ENCODE assay signal across 8 cellular contexts in genomic region chr3:88058593-88059379, GRCh38. TPM values are rescaled to one million over a fixed set of nuclear protein-coding genes. Genes with fewer than 3 reads are reported as not detected.
A peak's percentile ranks its signal among the peaks of the same experiment; 100 is the strongest.
DNase-seq lines count a peak whose midpoint lies in the region; ATAC-seq and TF ChIP-seq lines count a peak whose summit lies in the region.

A gene with protein sequence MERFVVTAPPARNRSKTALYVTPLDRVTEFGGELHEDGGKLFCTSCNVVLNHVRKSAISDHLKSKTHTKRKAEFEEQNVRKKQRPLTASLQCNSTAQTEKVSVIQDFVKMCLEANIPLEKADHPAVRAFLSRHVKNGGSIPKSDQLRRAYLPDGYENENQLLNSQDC (minus strand): TSS chr3:88059005. CDS start chr3:88055976, 3,029 bp downstream.
Gene ZNF654 (plus strand): TSS chr3:88059255. CDS start chr3:88059320, 65 bp downstream.

- peak within 1 kb of the TSS; percentile 88 for H3K4me3 ChIP-seq in BE2C (ENCODE audit: low read depth, low read length)
- peak within 1 kb of the TSS; percentile 87 for H3K4me3 ChIP-seq in colonic mucosa

- peaks cover 22% of the 10 kb centered on the region for H3K36me3 ChIP-seq in BE2C
- no peaks in the 10 kb centered on the region for H3K36me3 ChIP-seq in colonic mucosa

- H3K27me3 ChIP-seq in BE2C (no peaks in the 10 kb centered on the region), colonic mucosa (no peaks in the 10 kb centered on the region)

- H3K9me3 ChIP-seq in BE2C (no peaks in the 10 kb centered on the region), colonic mucosa (no peaks in the 10 kb centered on the region)

- peak within 1 kb of the TSS; percentile 76 to 81 for H3K9ac ChIP-seq in colonic mucosa (ENCODE audit: low read depth in 2 of 2, low read length in 2 of 2)

- peak within 1 kb of the TSS; percentile 96 for H3K27ac ChIP-seq in colonic mucosa

- DNase-seq in BE2C (peak; percentile 97), GM19240 (ENCODE audit: insufficient read length, low spot score) (peak; percentile 67), NCI-H526 (lab: John Stamatoyannopoulos, UW) (peak; percentile 93 to 96), colonic mucosa (peak; percentile 99), kidney tubule cell (ENCODE audit: low spot score) (peak; percentile 99)
- DNase-seq in activated CD4-positive, alpha-beta T cell treated with anti-CD3 and anti-CD28 coated beads for 48 hours, result peak; percentile 99
- DNase-seq in stimulated activated CD4-positive, alpha-beta T cell treated with anti-CD3 and anti-CD28 coated beads, Interleukin-1b, Interleukin-23, amount 100 ng/mL, for 24 hours (ENCODE audit: low read depth in 4 of 4, low spot score in 1 of 4), result peak; percentile 97 to 99 (median 98)

- ATAC-seq in HG03460 (IDR thresholded peaks at IDR 0.05; ENCODE audit: unreplicated experiment), result peak; percentile 94

- H3K4me1 ChIP-seq in BE2C (no peaks in the 10 kb centered on the region), colonic mucosa (peaks cover 4% of the 10 kb centered on the region)

- intact Hi-C loops in colonic mucosa (cut with DNase I), result no loop called here

- TF ChIP-seq CTCF in BE2C (IDR thresholded peaks at IDR 0.05; ENCODE audit: low read depth, low read length), result no peak
- TF ChIP-seq CTCF in colonic mucosa (IDR thresholded peaks at IDR 0.05), result no peak

RNA-seq across cellular contexts. Expression of the first gene that starts in this region (rescaled TPM):
- polyA plus RNA-seq in BE2C (2012; ENCODE audit: insufficient read depth, insufficient read length, low read depth), result 75.2 TPM
- 10 to 100 TPM; 48.6 to 57.7 TPM for total RNA-seq in colonic mucosa

RNA-seq across cellular contexts. Expression of gene ZNF654, which starts in this region (rescaled TPM):
- polyA plus RNA-seq in BE2C (2012; ENCODE audit: insufficient read depth, insufficient read length, low read depth), result 5.3 TPM
- total RNA-seq in colonic mucosa, result 10 to 100 TPM; 12.1 to 24.5 TPM

Comparison
In these comparisons a context has a peak if more than half of its experiments do, and no peak if none do; other contexts are left out.
1. Peak in every context shown above with its lines: DNase-seq, ATAC-seq, H3K4me3 ChIP-seq and H3K27ac ChIP-seq.